ENCODE assay signal across 1 cellular context in genomic region chr16:1414532-1415265, GRCh38.
TF ChIP-seq lines count a peak whose summit lies in the region.

A gene with protein sequence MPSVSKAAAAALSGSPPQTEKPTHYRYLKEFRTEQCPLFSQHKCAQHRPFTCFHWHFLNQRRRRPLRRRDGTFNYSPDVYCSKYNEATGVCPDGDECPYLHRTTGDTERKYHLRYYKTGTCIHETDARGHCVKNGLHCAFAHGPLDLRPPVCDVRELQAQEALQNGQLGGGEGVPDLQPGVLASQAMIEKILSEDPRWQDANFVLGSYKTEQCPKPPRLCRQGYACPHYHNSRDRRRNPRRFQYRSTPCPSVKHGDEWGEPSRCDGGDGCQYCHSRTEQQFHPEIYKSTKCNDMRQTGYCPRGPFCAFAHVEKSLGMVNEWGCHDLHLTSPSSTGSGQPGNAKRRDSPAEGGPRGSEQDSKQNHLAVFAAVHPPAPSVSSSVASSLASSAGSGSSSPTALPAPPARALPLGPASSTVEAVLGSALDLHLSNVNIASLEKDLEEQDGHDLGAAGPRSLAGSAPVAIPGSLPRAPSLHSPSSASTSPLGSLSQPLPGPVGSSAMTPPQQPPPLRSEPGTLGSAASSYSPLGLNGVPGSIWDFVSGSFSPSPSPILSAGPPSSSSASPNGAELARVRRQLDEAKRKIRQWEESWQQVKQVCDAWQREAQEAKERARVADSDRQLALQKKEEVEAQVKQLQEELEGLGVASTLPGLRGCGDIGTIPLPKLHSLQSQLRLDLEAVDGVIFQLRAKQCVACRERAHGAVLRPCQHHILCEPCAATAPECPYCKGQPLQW (minus strand): TSS chr16:1414704. CDS start chr16:1414691, 13 bp downstream.

TF ChIP-seq in K562, 482 proteins besides CTCF, POLR2A, EP300 and RAD21 (continued from another document):
- no peak for TF ChIP-seq POLR2B (IDR thresholded peaks at IDR 0.05; ENCODE audit: low read depth, partially characterized antibody)
- no peak for TF ChIP-seq MBD1 (CRISPR knock-in tag; IDR thresholded peaks at IDR 0.05)
- peak; percentile 55 for TF ChIP-seq CXXC5 (CRISPR knock-in tag; IDR thresholded peaks at IDR 0.05)
- TF ChIP-seq CBX2 (IDR thresholded peaks at IDR 0.05; ENCODE audit: insufficient read depth, low read length, poor library complexity, severe bottlenecking): no peak
- no peak for TF ChIP-seq HMGN3 (IDR thresholded peaks at IDR 0.05; ENCODE audit: borderline replicate concordance, extremely low read depth, insufficient read length, low read depth, low read length)
- no peak for TF ChIP-seq ZNF384 (IDR thresholded peaks at IDR 0.05; ENCODE audit: low read depth, low read length)
- TF ChIP-seq RERE (CRISPR knock-in tag; IDR thresholded peaks at IDR 0.05; ENCODE audit: borderline replicate concordance): no peak
- peak; percentile 43; the same call in 1 of the 2 replicates for TF ChIP-seq PHF8 (IDR thresholded peaks at IDR 0.05; ENCODE audit: borderline replicate concordance, low read length)
- no peak for TF ChIP-seq ETV5 (CRISPR knock-in tag; IDR thresholded peaks at IDR 0.05; ENCODE audit: low read depth)
- TF ChIP-seq ZNF347 (CRISPR knock-in tag; IDR thresholded peaks at IDR 0.05; ENCODE audit: low read depth): no peak
- no peak for TF ChIP-seq MEIS2 (IDR thresholded peaks at IDR 0.05; ENCODE audit: partially characterized antibody)
- TF ChIP-seq, protein P1, sequence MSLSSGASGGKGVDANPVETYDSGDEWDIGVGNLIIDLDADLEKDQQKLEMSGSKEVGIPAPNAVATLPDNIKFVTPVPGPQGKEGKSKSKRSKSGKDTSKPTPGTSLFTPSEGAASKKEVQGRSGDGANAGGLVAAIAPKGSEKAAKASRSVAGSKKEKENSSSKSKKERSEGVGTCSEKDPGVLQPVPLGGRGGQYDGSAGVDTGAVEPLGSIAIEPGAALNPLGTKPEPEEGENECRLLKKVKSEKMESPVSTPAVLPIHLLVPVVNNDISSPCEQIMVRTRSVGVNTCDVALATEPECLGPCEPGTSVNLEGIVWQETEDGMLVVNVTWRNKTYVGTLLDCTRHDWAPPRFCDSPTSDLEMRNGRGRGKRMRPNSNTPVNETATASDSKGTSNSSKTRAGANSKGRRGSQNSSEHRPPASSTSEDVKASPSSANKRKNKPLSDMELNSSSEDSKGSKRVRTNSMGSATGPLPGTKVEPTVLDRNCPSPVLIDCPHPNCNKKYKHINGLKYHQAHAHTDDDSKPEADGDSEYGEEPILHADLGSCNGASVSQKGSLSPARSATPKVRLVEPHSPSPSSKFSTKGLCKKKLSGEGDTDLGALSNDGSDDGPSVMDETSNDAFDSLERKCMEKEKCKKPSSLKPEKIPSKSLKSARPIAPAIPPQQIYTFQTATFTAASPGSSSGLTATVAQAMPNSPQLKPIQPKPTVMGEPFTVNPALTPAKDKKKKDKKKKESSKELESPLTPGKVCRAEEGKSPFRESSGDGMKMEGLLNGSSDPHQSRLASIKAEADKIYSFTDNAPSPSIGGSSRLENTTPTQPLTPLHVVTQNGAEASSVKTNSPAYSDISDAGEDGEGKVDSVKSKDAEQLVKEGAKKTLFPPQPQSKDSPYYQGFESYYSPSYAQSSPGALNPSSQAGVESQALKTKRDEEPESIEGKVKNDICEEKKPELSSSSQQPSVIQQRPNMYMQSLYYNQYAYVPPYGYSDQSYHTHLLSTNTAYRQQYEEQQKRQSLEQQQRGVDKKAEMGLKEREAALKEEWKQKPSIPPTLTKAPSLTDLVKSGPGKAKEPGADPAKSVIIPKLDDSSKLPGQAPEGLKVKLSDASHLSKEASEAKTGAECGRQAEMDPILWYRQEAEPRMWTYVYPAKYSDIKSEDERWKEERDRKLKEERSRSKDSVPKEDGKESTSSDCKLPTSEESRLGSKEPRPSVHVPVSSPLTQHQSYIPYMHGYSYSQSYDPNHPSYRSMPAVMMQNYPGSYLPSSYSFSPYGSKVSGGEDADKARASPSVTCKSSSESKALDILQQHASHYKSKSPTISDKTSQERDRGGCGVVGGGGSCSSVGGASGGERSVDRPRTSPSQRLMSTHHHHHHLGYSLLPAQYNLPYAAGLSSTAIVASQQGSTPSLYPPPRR (CRISPR knock-in tag; IDR thresholded peaks at IDR 0.05; ENCODE audit: borderline replicate concordance): no peak
- no peak for TF ChIP-seq E2F5 (CRISPR knock-in tag; IDR thresholded peaks at IDR 0.05)
- TF ChIP-seq MECOM (CRISPR knock-in tag; IDR thresholded peaks at IDR 0.05): no peak
- TF ChIP-seq SIN3A (IDR thresholded peaks at IDR 0.05; ENCODE audit: borderline replicate concordance in 2 of 2, control insufficient read depth in 1 of 2, low read depth in 2 of 2, low read length in 2 of 2): 0 out of 4 replicates have a peak, but pooled peaks of 1 of the 2 experiments have one; percentile 6
- TF ChIP-seq, protein P2, sequence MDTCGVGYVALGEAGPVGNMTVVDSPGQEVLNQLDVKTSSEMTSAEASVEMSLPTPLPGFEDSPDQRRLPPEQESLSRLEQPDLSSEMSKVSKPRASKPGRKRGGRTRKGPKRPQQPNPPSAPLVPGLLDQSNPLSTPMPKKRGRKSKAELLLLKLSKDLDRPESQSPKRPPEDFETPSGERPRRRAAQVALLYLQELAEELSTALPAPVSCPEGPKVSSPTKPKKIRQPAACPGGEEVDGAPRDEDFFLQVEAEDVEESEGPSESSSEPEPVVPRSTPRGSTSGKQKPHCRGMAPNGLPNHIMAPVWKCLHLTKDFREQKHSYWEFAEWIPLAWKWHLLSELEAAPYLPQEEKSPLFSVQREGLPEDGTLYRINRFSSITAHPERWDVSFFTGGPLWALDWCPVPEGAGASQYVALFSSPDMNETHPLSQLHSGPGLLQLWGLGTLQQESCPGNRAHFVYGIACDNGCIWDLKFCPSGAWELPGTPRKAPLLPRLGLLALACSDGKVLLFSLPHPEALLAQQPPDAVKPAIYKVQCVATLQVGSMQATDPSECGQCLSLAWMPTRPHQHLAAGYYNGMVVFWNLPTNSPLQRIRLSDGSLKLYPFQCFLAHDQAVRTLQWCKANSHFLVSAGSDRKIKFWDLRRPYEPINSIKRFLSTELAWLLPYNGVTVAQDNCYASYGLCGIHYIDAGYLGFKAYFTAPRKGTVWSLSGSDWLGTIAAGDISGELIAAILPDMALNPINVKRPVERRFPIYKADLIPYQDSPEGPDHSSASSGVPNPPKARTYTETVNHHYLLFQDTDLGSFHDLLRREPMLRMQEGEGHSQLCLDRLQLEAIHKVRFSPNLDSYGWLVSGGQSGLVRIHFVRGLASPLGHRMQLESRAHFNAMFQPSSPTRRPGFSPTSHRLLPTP (IDR thresholded peaks at IDR 0.05; ENCODE audit: borderline replicate concordance, extremely low read depth, insufficient read length): no peak
- TF ChIP-seq POLR2G (IDR thresholded peaks at IDR 0.05; ENCODE audit: low read depth, low read length): peak; percentile 29; the same call in 1 of the 2 replicates
- 0 out of 4 replicates have a peak, but pooled peaks of 1 of the 2 experiments have one; percentile 48 for TF ChIP-seq NONO (IDR thresholded peaks at IDR 0.05; ENCODE audit: low read depth in 2 of 2, low read length in 1 of 2)
- TF ChIP-seq PCBP1 (IDR thresholded peaks at IDR 0.05; ENCODE audit: low read depth, low read length, poor library complexity, severe bottlenecking): no peak
- no peak for TF ChIP-seq ETV6 (IDR thresholded peaks at IDR 0.05; ENCODE audit: borderline replicate concordance in 1 of 2, low read depth in 2 of 2, low read length in 1 of 2)
- TF ChIP-seq ETV6 (CRISPR knock-in tag; IDR thresholded peaks at IDR 0.05; ENCODE audit: borderline replicate concordance): no peak
- TF ChIP-seq E4F1 (CRISPR knock-in tag; IDR thresholded peaks at IDR 0.05; ENCODE audit: borderline replicate concordance): no peak
- TF ChIP-seq YY1 (IDR thresholded peaks at IDR 0.05; ENCODE audit: borderline replicate concordance in 1 of 3, control insufficient read depth in 1 of 3, extremely low read depth in 1 of 3, insufficient read depth in 3 of 3, insufficient read length in 1 of 3, insufficient replicate concordance in 2 of 3, low read depth in 1 of 3, low read length in 2 of 3): peak in 1 of 3 experiments; percentile 71
- no peak for TF ChIP-seq XRCC5 (IDR thresholded peaks at IDR 0.05; ENCODE audit: low read depth, low read length)
- TF ChIP-seq GABPA (tag; conservative IDR thresholded peaks at IDR 0.05; ENCODE audit: low read depth): peak; percentile 30
- peak; percentile 13; the same call in 1 of the 2 replicates for TF ChIP-seq ZBTB7A (IDR thresholded peaks at IDR 0.05; ENCODE audit: borderline replicate concordance, control insufficient read depth, low read depth, low read length)
- no peak for TF ChIP-seq ZKSCAN3 (CRISPR knock-in tag; IDR thresholded peaks at IDR 0.05)
- TF ChIP-seq FOXJ2 (tag; IDR thresholded peaks at IDR 0.05): no peak
- TF ChIP-seq, protein P3, sequence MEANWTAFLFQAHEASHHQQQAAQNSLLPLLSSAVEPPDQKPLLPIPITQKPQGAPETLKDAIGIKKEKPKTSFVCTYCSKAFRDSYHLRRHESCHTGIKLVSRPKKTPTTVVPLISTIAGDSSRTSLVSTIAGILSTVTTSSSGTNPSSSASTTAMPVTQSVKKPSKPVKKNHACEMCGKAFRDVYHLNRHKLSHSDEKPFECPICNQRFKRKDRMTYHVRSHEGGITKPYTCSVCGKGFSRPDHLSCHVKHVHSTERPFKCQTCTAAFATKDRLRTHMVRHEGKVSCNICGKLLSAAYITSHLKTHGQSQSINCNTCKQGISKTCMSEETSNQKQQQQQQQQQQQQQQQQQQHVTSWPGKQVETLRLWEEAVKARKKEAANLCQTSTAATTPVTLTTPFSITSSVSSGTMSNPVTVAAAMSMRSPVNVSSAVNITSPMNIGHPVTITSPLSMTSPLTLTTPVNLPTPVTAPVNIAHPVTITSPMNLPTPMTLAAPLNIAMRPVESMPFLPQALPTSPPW (CRISPR knock-in tag; IDR thresholded peaks at IDR 0.05): peak; percentile 92
- TF ChIP-seq CCNT2 (IDR thresholded peaks at IDR 0.05; ENCODE audit: borderline replicate concordance, extremely low read depth, insufficient read length, low read depth, low read length): peak; percentile 37
- no peak for TF ChIP-seq CBFB (CRISPR knock-in tag; IDR thresholded peaks at IDR 0.05)
